In the genomic region with DNA sequence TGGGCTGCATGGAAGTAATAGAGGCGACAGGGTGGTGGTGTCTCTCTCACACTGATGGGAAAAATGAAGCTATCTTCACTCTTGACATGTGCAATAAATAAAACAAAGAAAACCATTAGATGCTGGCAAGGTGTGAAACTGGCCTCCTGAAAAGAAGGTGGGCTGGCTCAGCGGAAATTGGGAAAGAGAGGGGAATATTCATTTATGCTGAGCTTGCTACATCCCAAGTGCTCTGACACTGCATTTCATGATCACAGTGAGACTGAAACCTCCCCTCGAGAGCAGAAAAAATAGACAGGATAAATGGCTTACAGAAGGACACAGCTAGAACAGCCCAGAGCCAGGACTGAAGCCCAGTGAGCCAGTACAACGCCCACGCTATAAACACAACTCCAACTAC, we compare ENCODE assay signal across 1 cellular context.
TF ChIP-seq lines count a peak whose summit lies in the region.

No MANE protein-coding gene starts in this region.

TF ChIP-seq in HepG2, 621 proteins besides CTCF, POLR2A, EP300 and RAD21:
- TF ChIP-seq, protein P1, sequence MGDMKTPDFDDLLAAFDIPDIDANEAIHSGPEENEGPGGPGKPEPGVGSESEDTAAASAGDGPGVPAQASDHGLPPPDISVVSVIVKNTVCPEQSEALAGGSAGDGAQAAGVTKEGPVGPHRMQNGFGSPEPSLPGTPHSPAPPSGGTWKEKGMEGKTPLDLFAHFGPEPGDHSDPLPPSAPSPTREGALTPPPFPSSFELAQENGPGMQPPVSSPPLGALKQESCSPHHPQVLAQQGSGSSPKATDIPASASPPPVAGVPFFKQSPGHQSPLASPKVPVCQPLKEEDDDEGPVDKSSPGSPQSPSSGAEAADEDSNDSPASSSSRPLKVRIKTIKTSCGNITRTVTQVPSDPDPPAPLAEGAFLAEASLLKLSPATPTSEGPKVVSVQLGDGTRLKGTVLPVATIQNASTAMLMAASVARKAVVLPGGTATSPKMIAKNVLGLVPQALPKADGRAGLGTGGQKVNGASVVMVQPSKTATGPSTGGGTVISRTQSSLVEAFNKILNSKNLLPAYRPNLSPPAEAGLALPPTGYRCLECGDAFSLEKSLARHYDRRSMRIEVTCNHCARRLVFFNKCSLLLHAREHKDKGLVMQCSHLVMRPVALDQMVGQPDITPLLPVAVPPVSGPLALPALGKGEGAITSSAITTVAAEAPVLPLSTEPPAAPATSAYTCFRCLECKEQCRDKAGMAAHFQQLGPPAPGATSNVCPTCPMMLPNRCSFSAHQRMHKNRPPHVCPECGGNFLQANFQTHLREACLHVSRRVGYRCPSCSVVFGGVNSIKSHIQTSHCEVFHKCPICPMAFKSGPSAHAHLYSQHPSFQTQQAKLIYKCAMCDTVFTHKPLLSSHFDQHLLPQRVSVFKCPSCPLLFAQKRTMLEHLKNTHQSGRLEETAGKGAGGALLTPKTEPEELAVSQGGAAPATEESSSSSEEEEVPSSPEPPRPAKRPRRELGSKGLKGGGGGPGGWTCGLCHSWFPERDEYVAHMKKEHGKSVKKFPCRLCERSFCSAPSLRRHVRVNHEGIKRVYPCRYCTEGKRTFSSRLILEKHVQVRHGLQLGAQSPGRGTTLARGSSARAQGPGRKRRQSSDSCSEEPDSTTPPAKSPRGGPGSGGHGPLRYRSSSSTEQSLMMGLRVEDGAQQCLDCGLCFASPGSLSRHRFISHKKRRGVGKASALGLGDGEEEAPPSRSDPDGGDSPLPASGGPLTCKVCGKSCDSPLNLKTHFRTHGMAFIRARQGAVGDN (CRISPR knock-in tag; IDR thresholded peaks at IDR 0.05): no peak
- peak; percentile 64 for TF ChIP-seq MAFF (IDR thresholded peaks at IDR 0.05; ENCODE audit: low read depth, low read length)
- peak; percentile 64 to 76 for TF ChIP-seq MAFK (conservative IDR thresholded peaks at IDR 0.05 in 1 of 2, IDR thresholded peaks at IDR 0.05 in 1 of 2; ENCODE audit: low read length in 2 of 2)
- TF ChIP-seq, protein P2, sequence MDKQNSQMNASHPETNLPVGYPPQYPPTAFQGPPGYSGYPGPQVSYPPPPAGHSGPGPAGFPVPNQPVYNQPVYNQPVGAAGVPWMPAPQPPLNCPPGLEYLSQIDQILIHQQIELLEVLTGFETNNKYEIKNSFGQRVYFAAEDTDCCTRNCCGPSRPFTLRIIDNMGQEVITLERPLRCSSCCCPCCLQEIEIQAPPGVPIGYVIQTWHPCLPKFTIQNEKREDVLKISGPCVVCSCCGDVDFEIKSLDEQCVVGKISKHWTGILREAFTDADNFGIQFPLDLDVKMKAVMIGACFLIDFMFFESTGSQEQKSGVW (CRISPR knock-in tag; IDR thresholded peaks at IDR 0.05; ENCODE audit: borderline replicate concordance): no peak
- no peak for TF ChIP-seq ZNF484 (CRISPR knock-in tag; IDR thresholded peaks at IDR 0.05; ENCODE audit: borderline replicate concordance, low read depth)
- no peak for TF ChIP-seq ZNF792 (CRISPR knock-in tag; IDR thresholded peaks at IDR 0.05)
- TF ChIP-seq ZBTB8A (CRISPR knock-in tag; IDR thresholded peaks at IDR 0.05; ENCODE audit: borderline replicate concordance, low read depth): no peak
